In the genomic region with DNA sequence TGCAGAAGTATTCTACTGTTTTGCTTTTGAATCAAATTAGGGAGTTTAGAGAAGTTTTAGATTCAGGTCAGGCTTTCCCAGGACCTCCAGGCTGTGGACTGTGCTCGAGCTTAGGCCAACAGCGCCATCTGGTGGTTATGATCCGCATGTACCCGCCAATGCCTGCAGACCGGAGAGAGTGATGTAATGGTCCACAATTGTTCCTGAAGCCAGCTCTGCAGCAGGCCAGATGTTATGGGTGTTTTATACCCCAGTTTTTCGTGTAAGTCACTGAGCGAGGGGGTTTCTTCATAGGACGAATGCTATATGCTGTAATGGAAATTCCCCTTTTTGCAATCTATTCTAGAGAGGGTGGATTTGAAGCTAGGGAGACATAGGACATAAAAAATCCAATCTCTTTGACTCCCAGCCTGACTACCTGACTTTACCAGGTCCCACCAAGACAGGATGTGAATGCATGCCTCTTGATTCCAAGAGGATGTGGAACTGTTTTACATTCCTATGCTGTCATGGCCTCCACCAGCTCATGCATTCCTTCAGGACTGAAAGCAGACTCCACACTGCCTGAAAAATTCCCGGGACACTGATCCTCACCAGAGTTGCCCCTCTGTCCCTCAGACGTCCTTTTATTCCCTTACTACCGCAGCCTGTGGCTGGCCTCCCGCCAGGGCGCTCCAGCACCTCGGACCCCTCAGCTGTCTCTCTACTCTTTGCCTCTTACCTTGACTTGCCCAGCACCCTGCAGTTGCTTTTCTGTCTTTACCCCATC, we compare ENCODE assay signal across 8 cellular contexts. TPM values are rescaled to one million over a fixed set of nuclear protein-coding genes. Genes with fewer than 3 reads are reported as not detected.
DNase-seq lines count a peak whose midpoint lies in the region; ATAC-seq lines count a peak whose summit lies in the region.

No MANE protein-coding gene starts in this region.

- peak; percentile 79 for ATAC-seq in GM21367 (IDR thresholded peaks at IDR 0.05; ENCODE audit: unreplicated experiment)
- peak; percentile 94 to 96 for ATAC-seq in activated T-cell treated with anti-CD3 and anti-CD28 coated beads, Interleukin-2, amount 50 U/mL, for 72 hours (replicated peaks in 1 of 2)
- peak; percentile 92 for ATAC-seq in naive thymus-derived CD8-positive, alpha-beta T cell
- ATAC-seq in stimulated activated naive B cell treated with anti-CD40 and anti-IgM and Interleukin-4, amounts not matched to agents 10 μg/mL and 1 μg/mL and 100 μg/mL, for 72 hours (replicated peaks): peak; percentile 95 to 96

- peak; percentile 78 for DNase-seq in DMS 273 treated with DMSO at 0.1 percent for 48 hours (lab: John Stamatoyannopoulos, UW)
- peak; percentile 68 for DNase-seq in HT1080 (ENCODE audit: low read depth)
- DNase-seq in OCI-M2 (lab: John Stamatoyannopoulos, UW; ENCODE audit: unreplicated experiment): peak; percentile 71
- DNase-seq in activated T-cell treated with anti-CD3 and anti-CD28 coated beads, Interleukin-2, amount 50 U/mL, for 72 hours: peak; percentile 81 to 84
- peak; percentile 78 for DNase-seq in fibroblast of peridontal ligament (ENCODE audit: extremely low read depth)
- peak; percentile 71 to 90 (median 83) for DNase-seq in naive thymus-derived CD8-positive, alpha-beta T cell
- peak; percentile 71 for DNase-seq in stimulated activated naive B cell treated with anti-CD40 and anti-IgM and Interleukin-4, amounts not matched to agents 10 μg/mL and 1 μg/mL and 100 μg/mL, for 72 hours

- peaks cover 8% of the 10 kb centered on the region for H3K4me1 Mint-ChIP-seq in activated T-cell treated with anti-CD3 and anti-CD28 coated beads, Interleukin-2, amount 50 U/mL, for 72 hours (ENCODE audit: low read depth)
- peaks cover 3 to 11% (median 4%) of the 10 kb centered on the region in 4 donors for H3K4me1 Mint-ChIP-seq in naive thymus-derived CD8-positive, alpha-beta T cell
- peaks cover 13 to 18% of the 10 kb centered on the region in 2 donors for H3K4me1 Mint-ChIP-seq in stimulated activated naive B cell treated with anti-CD40 and anti-IgM and Interleukin-4, amounts not matched to agents 10 μg/mL and 1 μg/mL and 100 μg/mL, for 72 hours

- POLR2A ChIA-PET in naive thymus-derived CD8-positive, alpha-beta T cell (lab: Charles Lee): interaction anchor here (0.6 to 2.2 kb wide), 10 partner anchors 14 to 1403 kb away, joined by 3 to 7 read pairs (median 4); partner anchors contain the start of gene F13A1

- peaks cover 0 to 2% of the 10 kb centered on the region in 2 donors for H3K36me3 Mint-ChIP-seq in activated T-cell treated with anti-CD3 and anti-CD28 coated beads, Interleukin-2, amount 50 U/mL, for 72 hours (ENCODE audit: insufficient read depth in 2 of 2)
- H3K36me3 Mint-ChIP-seq in naive thymus-derived CD8-positive, alpha-beta T cell: no peaks in the 10 kb centered on the region
- peaks cover 4 to 7% of the 10 kb centered on the region in 2 donors for H3K36me3 Mint-ChIP-seq in stimulated activated naive B cell treated with anti-CD40 and anti-IgM and Interleukin-4, amounts not matched to agents 10 μg/mL and 1 μg/mL and 100 μg/mL, for 72 hours

- peak overlapping the region; percentile 73 to 75 for H3K4me3 Mint-ChIP-seq in activated T-cell treated with anti-CD3 and anti-CD28 coated beads, Interleukin-2, amount 50 U/mL, for 72 hours
- peak overlapping the region; percentile 69 to 87 (median 86) for H3K4me3 Mint-ChIP-seq in naive thymus-derived CD8-positive, alpha-beta T cell
- peak overlapping the region; percentile 79 to 81 for H3K4me3 Mint-ChIP-seq in stimulated activated naive B cell treated with anti-CD40 and anti-IgM and Interleukin-4, amounts not matched to agents 10 μg/mL and 1 μg/mL and 100 μg/mL, for 72 hours

- H3K27me3 Mint-ChIP-seq in activated T-cell treated with anti-CD3 and anti-CD28 coated beads, Interleukin-2, amount 50 U/mL, for 72 hours (ENCODE audit: low read depth): peaks cover 42% of the 10 kb centered on the region
- H3K27me3 Mint-ChIP-seq in naive thymus-derived CD8-positive, alpha-beta T cell: peaks cover 12 to 35% (median 22%) of the 10 kb centered on the region in 5 donors
- H3K27me3 Mint-ChIP-seq in stimulated activated naive B cell treated with anti-CD40 and anti-IgM and Interleukin-4, amounts not matched to agents 10 μg/mL and 1 μg/mL and 100 μg/mL, for 72 hours: peaks cover 30 to 44% of the 10 kb centered on the region in 2 donors

- H3K27ac Mint-ChIP-seq in activated T-cell treated with anti-CD3 and anti-CD28 coated beads, Interleukin-2, amount 50 U/mL, for 72 hours: no peak overlapping the region
- peak overlapping the region in 7 of 10 donors; percentile 17 to 81 (median 71) for H3K27ac Mint-ChIP-seq in naive thymus-derived CD8-positive, alpha-beta T cell
- no peak overlapping the region for H3K27ac Mint-ChIP-seq in stimulated activated naive B cell treated with anti-CD40 and anti-IgM and Interleukin-4, amounts not matched to agents 10 μg/mL and 1 μg/mL and 100 μg/mL, for 72 hours

- H3K9me3 Mint-ChIP-seq in activated T-cell treated with anti-CD3 and anti-CD28 coated beads, Interleukin-2, amount 50 U/mL, for 72 hours: no peaks in the 10 kb centered on the region
- peaks cover 0 to 2% (median 0%) of the 10 kb centered on the region in 9 donors for H3K9me3 Mint-ChIP-seq in naive thymus-derived CD8-positive, alpha-beta T cell
- H3K9me3 Mint-ChIP-seq in stimulated activated naive B cell treated with anti-CD40 and anti-IgM and Interleukin-4, amounts not matched to agents 10 μg/mL and 1 μg/mL and 100 μg/mL, for 72 hours: peaks cover 5% of the 10 kb centered on the region in 2 donors

RNA-seq across cellular contexts. Expression of gene LY86, which starts 41.2 kb away (rescaled TPM):
- total RNA-seq in HT1080 (2014; rRNA removed; shearing (Covaris generic)): not detected in 2 replicates
- polyA plus RNA-seq in HT1080 (2015; cell fraction: cytosol; rRNA removed): not detected in 2 replicates
- not detected in 2 replicates for polyA plus RNA-seq in HT1080 (2015; cell fraction: nucleus; rRNA removed)
- 1 to 10 TPM in 1 of 2 donors, under 1 TPM in 1; 0.39 to 1.2 TPM for total RNA-seq in activated T-cell treated with anti-CD3 and anti-CD28 coated beads, Interleukin-2, amount 50 U/mL, for 72 hours
- total RNA-seq in naive thymus-derived CD8-positive, alpha-beta T cell: 1 to 10 TPM; 2.2 to 3.0 TPM
- 1 to 10 TPM; 6.0 to 7.0 (median 6.3) TPM for polyA plus RNA-seq in naive thymus-derived CD8-positive, alpha-beta T cell

Comparison
In these comparisons a context has a peak if more than half of its experiments do, and no peak if none do; other contexts are left out.
1. Peak in every context shown above with its lines: DNase-seq and ATAC-seq.
2. H3K27ac Mint-ChIP-seq: peak in naive thymus-derived CD8-positive, alpha-beta T cell (7 of 10); none in activated T-cell treated with anti-CD3 and anti-CD28 coated beads, Interleukin-2, amount 50 U/mL, for 72 hours (single experiment) and stimulated activated naive B cell treated with anti-CD40 and anti-IgM and Interleukin-4, amounts not matched to agents 10 μg/mL and 1 μg/mL and 100 μg/mL, for 72 hours (single experiment).